In genomic region chr13:41613984-41614581, GRCh38 we compare ENCODE assay signal across 9 cellular contexts.
DNase-seq lines count a peak whose midpoint lies in the region; ATAC-seq and TF ChIP-seq lines count a peak whose summit lies in the region.
"Had no signal": no experiment of that assay in that cellular context is flagged by ENCODE, and none has a peak within 500 bp of the region (broad histone marks: within the 10 kb centered on the region; RNA-seq: fewer than 3 reads in every experiment).

No MANE protein-coding gene starts in this region.

- H3K4me3 ChIP-seq in osteoblast (ENCODE audit: insufficient read depth, low read length) (no peak overlapping the region), lower leg skin (ENCODE audit: low read depth, poor library complexity, severe bottlenecking) (no peak overlapping the region)

- no peak overlapping the region for H3K27ac Mint-ChIP-seq in activated T-helper 1 cell treated with anti-CD3 and anti-CD28 coated beads, Interleukin-12 subunit alpha, Interleukin-12 subunit beta, Interleukin-2, Interleukin-4 antibody, amounts not matched to agents 30 ng/mL and 10 ng/mL and 1 ng/mL, durations not matched to agents 14 hours and 24 hours and 36 hours

- TF ChIP-seq CTCF in osteoblast (IDR thresholded peaks at IDR 0.05; ENCODE audit: extremely low read depth, low read depth, low read length) (no peak), lower leg skin (IDR thresholded peaks at IDR 0.05) (no peak)

- H3K4me3 Mint-ChIP-seq in activated T-helper 1 cell treated with anti-CD3 and anti-CD28 coated beads, Interleukin-12 subunit alpha, Interleukin-12 subunit beta, Interleukin-2, Interleukin-4 antibody, amounts not matched to agents 30 ng/mL and 10 ng/mL and 1 ng/mL, durations not matched to agents 14 hours and 24 hours and 36 hours, result no peak overlapping the region

- H3K4me1 Mint-ChIP-seq in activated T-helper 1 cell treated with anti-CD3 and anti-CD28 coated beads, Interleukin-12 subunit alpha, Interleukin-12 subunit beta, Interleukin-2, Interleukin-4 antibody, amounts not matched to agents 30 ng/mL and 10 ng/mL and 1 ng/mL, durations not matched to agents 14 hours and 24 hours and 36 hours (ENCODE audit: low read depth), result no peaks in the 10 kb centered on the region

- no peak for TF ChIP-seq POLR2A in lower leg skin (IDR thresholded peaks at IDR 0.05)

- no peaks in the 10 kb centered on the region for H3K9me3 Mint-ChIP-seq in activated T-helper 1 cell treated with anti-CD3 and anti-CD28 coated beads, Interleukin-12 subunit alpha, Interleukin-12 subunit beta, Interleukin-2, Interleukin-4 antibody, amounts not matched to agents 30 ng/mL and 10 ng/mL and 1 ng/mL, durations not matched to agents 14 hours and 24 hours and 36 hours

- H3K27me3 Mint-ChIP-seq in activated T-helper 1 cell treated with anti-CD3 and anti-CD28 coated beads, Interleukin-12 subunit alpha, Interleukin-12 subunit beta, Interleukin-2, Interleukin-4 antibody, amounts not matched to agents 30 ng/mL and 10 ng/mL and 1 ng/mL, durations not matched to agents 14 hours and 24 hours and 36 hours (ENCODE audit: insufficient read depth), result no peaks in the 10 kb centered on the region

- no peaks in the 10 kb centered on the region for H4K20me1 ChIP-seq in osteoblast (ENCODE audit: insufficient read depth, low read length)

- H3K27me3 ChIP-seq in osteoblast (ENCODE audit: insufficient read depth, low read length), result no peaks in the 10 kb centered on the region
- H3K27me3 ChIP-seq: BE2C had no signal

- peaks cover 30% of the 10 kb centered on the region for H3K4me1 ChIP-seq in osteoblast (ENCODE audit: insufficient read depth, low read length)
- H3K4me1 ChIP-seq: BE2C had no signal

- DNase-seq in AG08396 (ENCODE audit: low spot score) (peak; percentile 68), amniotic epithelial cell (ENCODE audit: low read depth) (peak; percentile 90), glomerular visceral epithelial cell (ENCODE audit: extremely low spot score) (peak; percentile 47), osteoblast (ENCODE audit: insufficient read length, low spot score, missing footprints) (peak; percentile 58), NCI-H1436 (lab: John Stamatoyannopoulos, UW) (no peak), lower leg skin (ENCODE audit: low spot score in 2 of 2) (no peak)
- no peak for DNase-seq in activated T-helper 1 cell treated with anti-CD3 and anti-CD28 coated beads, Interleukin-12 subunit alpha, Interleukin-12 subunit beta, Interleukin-2, Interleukin-4 antibody, amounts not matched to agents 30 ng/mL and 10 ng/mL and 1 ng/mL, durations not matched to agents 14 hours and 24 hours and 36 hours (ENCODE audit: low spot score)
- DNase-seq: BE2C had no signal

- WGBS in lower leg skin, 2 donors, result 55 to 57% methylated on average over 12 of the region's 12 CpGs

- intact Hi-C loops in activated T-helper 1 cell treated with anti-CD3 and anti-CD28 coated beads, Interleukin-12 subunit alpha, Interleukin-12 subunit beta, Interleukin-2, Interleukin-4 antibody, amounts not matched to agents 30 ng/mL and 10 ng/mL and 1 ng/mL, durations not matched to agents 14 hours and 24 hours and 36 hours (cut with micrococcal nuclease), result no loop called here
- intact Hi-C loops in lower leg skin (cut with DNase I; ENCODE audit: low total_unique reads), result no loop called here

- no peaks in the 10 kb centered on the region for H3K79me2 ChIP-seq in osteoblast (ENCODE audit: insufficient read depth, low read length)

- peaks cover 12% of the 10 kb centered on the region for H3K36me3 Mint-ChIP-seq in activated T-helper 1 cell treated with anti-CD3 and anti-CD28 coated beads, Interleukin-12 subunit alpha, Interleukin-12 subunit beta, Interleukin-2, Interleukin-4 antibody, amounts not matched to agents 30 ng/mL and 10 ng/mL and 1 ng/mL, durations not matched to agents 14 hours and 24 hours and 36 hours (ENCODE audit: low read depth)

- H3K9me3 ChIP-seq in osteoblast (ENCODE audit: low read depth, low read length), result no peaks in the 10 kb centered on the region
- H3K9me3 ChIP-seq: BE2C had no signal

- ATAC-seq in HG03571 (IDR thresholded peaks at IDR 0.05; ENCODE audit: unreplicated experiment), result no peak

- peak overlapping the region; percentile 73 for H3K27ac ChIP-seq in osteoblast (ENCODE audit: low read depth, low read length)

- no peak overlapping the region for H2AFZ ChIP-seq in osteoblast (ENCODE audit: low read length)

- H3K4me2 ChIP-seq in osteoblast (ENCODE audit: insufficient read depth, low read length), result peak overlapping the region; percentile 0

- H3K36me3 ChIP-seq in osteoblast (ENCODE audit: insufficient read depth, low read length), result peaks cover 5% of the 10 kb centered on the region

Comparison
In these comparisons a context has a peak if more than half of its experiments do, and no peak if none do; other contexts are left out.
1. DNase-seq: peak in AG08396 (single experiment), amniotic epithelial cell (single experiment), glomerular visceral epithelial cell (single experiment) and osteoblast (single experiment); none in activated T-helper 1 cell treated with anti-CD3 and anti-CD28 coated beads, Interleukin-12 subunit alpha, Interleukin-12 subunit beta, Interleukin-2, Interleukin-4 antibody, amounts not matched to agents 30 ng/mL and 10 ng/mL and 1 ng/mL, durations not matched to agents 14 hours and 24 hours and 36 hours (single experiment), NCI-H1436 (single experiment) and lower leg skin (0 of 2).